Comparison of ENCODE assay signal across 8 cellular contexts in genomic region chr1:208652300-208653160, GRCh38.
DNase-seq lines count a peak whose midpoint lies in the region; ATAC-seq, FAIRE-seq and TF ChIP-seq lines count a peak whose summit lies in the region.

No MANE protein-coding gene starts in this region.

- no peaks in the 10 kb centered on the region for H3K36me3 ChIP-seq in CD4-positive, alpha-beta memory T cell (ENCODE audit: insufficient read depth, low read length)
- H3K36me3 ChIP-seq in neuronal stem cell (replicated peaks in 1 of 2; ENCODE audit: control insufficient read depth in 2 of 2, insufficient read depth in 2 of 2, low read length in 2 of 2), result no peaks in the 10 kb centered on the region

- H2BK15ac ChIP-seq in neuronal stem cell (ENCODE audit: low read length), result no peak overlapping the region

- no CpG with 5 or more reads among the region's 8 CpGs for WGBS in neuronal stem cell (ENCODE audit: extremely low coverage in 2 of 2, insufficient read length in 2 of 2, insufficient replicate concordance in 1 of 2), 2 donors

- H3K9me3 Mint-ChIP-seq in CD4-positive, alpha-beta memory T cell, result peaks cover 0 to 1% (median 0%) of the 10 kb centered on the region in 8 donors

- TF ChIP-seq CTCF in fibroblast of villous mesenchyme (IDR thresholded peaks at IDR 0.05; ENCODE audit: insufficient read depth, low read depth, low read length), result peak; percentile 88

- H3K27me3 Mint-ChIP-seq in CD4-positive, alpha-beta memory T cell, result peaks cover 7 to 10% of the 10 kb centered on the region in 2 donors

- no peak overlapping the region for H3K4me3 Mint-ChIP-seq in CD4-positive, alpha-beta memory T cell

- no peaks in the 10 kb centered on the region for H3K4me1 Mint-ChIP-seq in CD4-positive, alpha-beta memory T cell

- H2AFZ ChIP-seq in neuronal stem cell (ENCODE audit: low read length), result peak overlapping the region; percentile 64

- FAIRE-seq in GM19239 (lab: Jason Lieb, UNC), result peak; percentile 87

- POLR2A ChIA-PET in CD4-positive, alpha-beta memory T cell (lab: Charles Lee; ENCODE audit: partially characterized antibody), result no interaction called here

- no peak overlapping the region for H2BK5ac ChIP-seq in neuronal stem cell (ENCODE audit: low read length)

- peak in 4 of 5 donors; percentile 3 to 14 (median 10) for DNase-seq in CD4-positive, alpha-beta memory T cell
- DNase-seq in GM19239 (ENCODE audit: insufficient read length, low spot score), result peak; percentile 47
- DNase-seq in NCI-H345 treated with DMSO at 0.1 percent for 48 hours (lab: John Stamatoyannopoulos, UW; ENCODE audit: unreplicated experiment), result peak; percentile 69
- DNase-seq in activated CD4-positive, alpha-beta T cell treated with anti-CD3 and anti-CD28 coated beads, Interleukin-2, amount 50 U/mL, for 1 hour, result peak; percentile 1
- DNase-seq in fibroblast of villous mesenchyme (ENCODE audit: low read depth), result peak; percentile 61
- DNase-seq in neuronal stem cell (ENCODE audit: low spot score), result peak; percentile 45
- no peak for DNase-seq in epidermal melanocyte (ENCODE audit: insufficient read length, low spot score)

- no peak overlapping the region for H3K23ac ChIP-seq in neuronal stem cell (ENCODE audit: low read depth, low read length, poor library complexity)

- H3K27ac ChIP-seq in CD4-positive, alpha-beta memory T cell (ENCODE audit: low read depth, low read length), result no peak overlapping the region
- H3K27ac ChIP-seq in neuronal stem cell (replicated peaks; ENCODE audit: low read length), result no peak overlapping the region

- H3K14ac ChIP-seq in neuronal stem cell (ENCODE audit: low read length), result no peak overlapping the region

- H3K4ac ChIP-seq in neuronal stem cell (ENCODE audit: low read length), result no peak overlapping the region

- no peak overlapping the region for H2BK12ac ChIP-seq in neuronal stem cell (ENCODE audit: low read length)

- H3K9ac ChIP-seq in neuronal stem cell (ENCODE audit: low read depth, low read length, poor library complexity), result no peak overlapping the region

- H2BK120ac ChIP-seq in neuronal stem cell (ENCODE audit: low read depth, low read length), result no peak overlapping the region

- H3K4me3 ChIP-seq in CD4-positive, alpha-beta memory T cell (ENCODE audit: low read length in 2 of 2), result no peak overlapping the region
- H3K4me3 ChIP-seq in fibroblast of villous mesenchyme (ENCODE audit: low read depth, low read length) (no peak overlapping the region), neuronal stem cell (ENCODE audit: low read length in 2 of 2) (no peak overlapping the region)

- no peaks in the 10 kb centered on the region for H3K4me1 ChIP-seq in CD4-positive, alpha-beta memory T cell (ENCODE audit: insufficient read depth, low read length)
- no peaks in the 10 kb centered on the region for H3K4me1 ChIP-seq in neuronal stem cell (ENCODE audit: control insufficient read depth in 2 of 2, insufficient read depth in 1 of 2, low read depth in 1 of 2, low read length in 2 of 2)

- H4K8ac ChIP-seq in neuronal stem cell (ENCODE audit: low read depth, low read length), result no peak overlapping the region

- H2AK5ac ChIP-seq in neuronal stem cell (ENCODE audit: low read depth, low read length), result no peak overlapping the region

- ATAC-seq in HG03378 (IDR thresholded peaks at IDR 0.05; ENCODE audit: unreplicated experiment), result peak; percentile 83

- no peak overlapping the region for H3K27ac Mint-ChIP-seq in CD4-positive, alpha-beta memory T cell

- H3K36me3 Mint-ChIP-seq in CD4-positive, alpha-beta memory T cell, result no peaks in the 10 kb centered on the region

- H4K91ac ChIP-seq in neuronal stem cell (ENCODE audit: low read depth, low read length, poor library complexity), result no peak overlapping the region

- H3K18ac ChIP-seq in neuronal stem cell (ENCODE audit: low read length), result no peak overlapping the region

- no peaks in the 10 kb centered on the region for H3K79me1 ChIP-seq in neuronal stem cell (ENCODE audit: low read depth, low read length)

- H3K27me3 ChIP-seq in CD4-positive, alpha-beta memory T cell (ENCODE audit: insufficient read depth, low read length), result no peaks in the 10 kb centered on the region
- no peaks in the 10 kb centered on the region for H3K27me3 ChIP-seq in neuronal stem cell (ENCODE audit: control insufficient read depth in 3 of 3, insufficient read depth in 3 of 3, low read depth in 1 of 3, low read length in 3 of 3)

- no peaks in the 10 kb centered on the region for H3K9me3 ChIP-seq in CD4-positive, alpha-beta memory T cell (ENCODE audit: control insufficient read depth in 1 of 2, low read length in 2 of 2)
- H3K9me3 ChIP-seq in neuronal stem cell (replicated peaks in 1 of 2; ENCODE audit: control insufficient read depth in 2 of 2, insufficient read depth in 1 of 2, low read depth in 1 of 2, low read length in 2 of 2), result no peaks in the 10 kb centered on the region

- intact Hi-C loops in CD4-positive, alpha-beta memory T cell (cut with micrococcal nuclease), result loop anchor here (5.0 kb wide), 1 partner anchor 1040 kb away; no protein-coding TSS in a partner anchor

- no peak overlapping the region for H3K4me2 ChIP-seq in neuronal stem cell (ENCODE audit: insufficient read depth, low read length, poor library complexity, severe bottlenecking)

- CTCF ChIA-PET in CD4-positive, alpha-beta memory T cell (lab: Charles Lee; ENCODE audit: partially characterized antibody), result interaction anchor here (0.7 to 1.5 kb wide), 5 partner anchors 9 to 15 kb away, joined by 3 to 6 read pairs (median 4); no protein-coding TSS in a partner anchor
